Comparison of ENCODE assay signal across 1 cellular context in genomic region chr12:52636189-52636588, GRCh38.
TF ChIP-seq lines count a peak whose summit lies in the region.

No MANE protein-coding gene starts in this region.

TF ChIP-seq in HepG2, 621 proteins besides CTCF, POLR2A, EP300 and RAD21:
- no peak for TF ChIP-seq TOE1 (CRISPR knock-in tag; IDR thresholded peaks at IDR 0.05)
- no peak for TF ChIP-seq TARDBP (CRISPR knock-in tag; IDR thresholded peaks at IDR 0.05)
- TF ChIP-seq ADNP (CRISPR knock-in tag; IDR thresholded peaks at IDR 0.05), result no peak
- no peak for TF ChIP-seq CREM (IDR thresholded peaks at IDR 0.05)
- TF ChIP-seq CREM (CRISPR knock-in tag; IDR thresholded peaks at IDR 0.05), result no peak
